ENCODE assay signal across 1 cellular context in genomic region chr5:115843444-115844130, GRCh38.
TF ChIP-seq lines count a peak whose summit lies in the region.

No MANE protein-coding gene starts in this region.

TF ChIP-seq in HepG2, 621 proteins besides CTCF, POLR2A, EP300 and RAD21:
- TF ChIP-seq ZNF180 (CRISPR knock-in tag; IDR thresholded peaks at IDR 0.05; ENCODE audit: borderline replicate concordance, low read depth) (no peak), CEBPB (IDR thresholded peaks at IDR 0.05; ENCODE audit: borderline replicate concordance, low read depth, low read length) (peak; percentile 74)
